ENCODE assay signal across 2 cellular contexts in the genomic region with DNA sequence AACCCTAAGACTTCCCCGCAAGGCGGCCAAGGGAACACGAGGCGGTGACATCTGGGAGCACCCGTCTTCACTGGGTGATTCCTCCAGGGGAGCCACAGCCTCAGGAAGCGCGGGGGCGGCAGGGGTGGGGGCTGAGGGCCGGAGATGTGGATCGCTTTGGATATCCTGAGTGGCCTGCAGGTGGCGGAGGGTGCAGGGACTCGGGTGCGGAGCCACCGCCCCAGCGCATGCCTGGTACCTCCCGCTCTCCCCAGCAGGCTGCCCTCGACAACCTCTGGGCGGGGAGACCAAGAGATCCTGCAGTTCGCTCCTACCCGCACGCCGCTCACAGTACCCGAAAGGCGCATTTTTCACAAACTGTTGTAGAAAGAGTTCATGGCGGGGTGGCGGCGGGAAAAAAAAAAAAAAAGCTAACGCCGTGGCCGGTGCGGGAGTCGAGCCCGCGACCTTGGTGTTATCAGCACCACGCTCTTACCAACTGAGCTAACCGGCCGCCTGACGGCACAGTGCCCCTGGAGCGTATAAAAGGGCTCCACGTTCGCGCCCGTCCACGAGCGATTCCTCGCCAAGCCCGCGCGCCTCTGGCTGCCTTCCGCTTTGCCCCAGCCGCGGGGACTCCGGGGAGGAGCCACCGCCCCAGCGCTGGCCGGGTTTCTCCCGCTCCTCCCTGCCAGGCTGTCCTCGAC.
TF ChIP-seq lines count a peak whose summit lies in the region.

No MANE protein-coding gene starts in this region.

TF ChIP-seq in K562, 482 proteins besides CTCF, POLR2A, EP300 and RAD21:
- TF ChIP-seq, protein P1, sequence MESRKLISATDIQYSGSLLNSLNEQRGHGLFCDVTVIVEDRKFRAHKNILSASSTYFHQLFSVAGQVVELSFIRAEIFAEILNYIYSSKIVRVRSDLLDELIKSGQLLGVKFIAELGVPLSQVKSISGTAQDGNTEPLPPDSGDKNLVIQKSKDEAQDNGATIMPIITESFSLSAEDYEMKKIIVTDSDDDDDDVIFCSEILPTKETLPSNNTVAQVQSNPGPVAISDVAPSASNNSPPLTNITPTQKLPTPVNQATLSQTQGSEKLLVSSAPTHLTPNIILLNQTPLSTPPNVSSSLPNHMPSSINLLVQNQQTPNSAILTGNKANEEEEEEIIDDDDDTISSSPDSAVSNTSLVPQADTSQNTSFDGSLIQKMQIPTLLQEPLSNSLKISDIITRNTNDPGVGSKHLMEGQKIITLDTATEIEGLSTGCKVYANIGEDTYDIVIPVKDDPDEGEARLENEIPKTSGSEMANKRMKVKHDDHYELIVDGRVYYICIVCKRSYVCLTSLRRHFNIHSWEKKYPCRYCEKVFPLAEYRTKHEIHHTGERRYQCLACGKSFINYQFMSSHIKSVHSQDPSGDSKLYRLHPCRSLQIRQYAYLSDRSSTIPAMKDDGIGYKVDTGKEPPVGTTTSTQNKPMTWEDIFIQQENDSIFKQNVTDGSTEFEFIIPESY (CRISPR knock-in tag; IDR thresholded peaks at IDR 0.05) = peak; percentile 41; the same call in 1 of the 2 replicates

TF ChIP-seq in H1, 55 proteins besides CTCF, POLR2A, EP300 and RAD21:
- TF ChIP-seq TBP (IDR thresholded peaks at IDR 0.05; ENCODE audit: low read depth, low read length) = peak; percentile 71
